ENCODE assay signal across 12 cellular contexts in the genomic region with DNA sequence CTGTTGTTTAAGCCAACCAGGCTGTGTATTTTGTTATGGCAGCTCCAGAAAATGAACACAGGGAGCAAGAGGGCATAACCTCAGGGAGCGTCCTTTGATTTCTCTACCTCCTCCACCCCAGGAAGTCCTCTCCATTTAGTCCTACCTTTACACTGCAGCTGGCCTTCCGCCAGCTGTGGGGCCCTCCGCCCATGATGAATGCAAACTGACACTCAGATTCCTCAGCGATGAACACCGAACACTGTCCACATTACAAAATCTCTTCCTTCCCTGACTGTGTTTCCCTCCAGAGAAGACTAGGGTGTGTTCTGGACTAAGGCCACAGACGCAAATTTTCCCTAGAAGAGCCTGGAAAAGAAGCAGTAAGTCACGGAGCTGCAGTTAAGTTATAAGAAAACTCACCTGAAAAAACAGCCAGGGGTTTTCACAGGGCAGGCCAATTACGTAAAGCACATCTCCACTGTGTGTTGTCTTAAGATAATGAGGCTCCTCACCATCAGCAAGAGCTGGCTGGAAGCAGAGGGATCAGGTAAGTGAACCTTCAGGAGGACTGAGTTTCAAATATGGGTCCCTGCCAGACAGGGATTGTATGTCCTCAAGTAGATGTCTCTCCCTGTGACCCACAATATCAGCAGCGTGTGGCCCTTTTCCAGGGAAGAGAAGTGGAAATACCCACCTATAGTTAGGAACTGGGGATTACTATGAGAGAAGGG. TPM values are rescaled to one million over a fixed set of nuclear protein-coding genes. Genes with fewer than 3 reads are reported as not detected.
DNase-seq lines count a peak whose midpoint lies in the region; TF ChIP-seq lines count a peak whose summit lies in the region.
"Had no signal": no experiment of that assay in that cellular context is flagged by ENCODE, and none has a peak within 500 bp of the region (broad histone marks: within the 10 kb centered on the region; RNA-seq: fewer than 3 reads in every experiment).

No MANE protein-coding gene starts in this region.

- H3K79me1 ChIP-seq in mesenchymal stem cell (replicated peaks; ENCODE audit: low read length, poor library complexity, severe bottlenecking): no peaks in the 10 kb centered on the region

- no peaks in the 10 kb centered on the region for H3K36me3 Mint-ChIP-seq in endodermal cell (ENCODE audit: low read depth)
- H3K36me3 Mint-ChIP-seq: stimulated activated effector memory CD8-positive, alpha-beta T cell treated with anti-CD3 and anti-CD28 coated beads, Interleukin-12 subunit alpha, Interleukin-12 subunit beta, amount 100 ng/mL, for 72 hours had no signal

- no peaks in the 10 kb centered on the region for H3K79me2 ChIP-seq in ACC112 (ENCODE audit: control insufficient read depth, insufficient read depth, low read length, unreplicated experiment)
- H3K79me2 ChIP-seq in OCI-LY7 (ENCODE audit: insufficient read depth, low read depth, low read length): no peaks in the 10 kb centered on the region

- no peaks in the 10 kb centered on the region for H3K27me3 ChIP-seq in ACC112 (ENCODE audit: insufficient read depth, low read length)
- no peaks in the 10 kb centered on the region for H3K27me3 ChIP-seq in endodermal cell (ENCODE audit: control insufficient read depth, insufficient read depth, low read length, poor library complexity, severe bottlenecking)
- H3K27me3 ChIP-seq in mesenchymal stem cell (ENCODE audit: control insufficient read depth in 1 of 2, insufficient read depth in 1 of 2, low read length in 2 of 2): no peaks in the 10 kb centered on the region
- H3K27me3 ChIP-seq in prostate gland (replicated peaks; ENCODE audit: insufficient read depth): no peaks in the 10 kb centered on the region

- H3K27me3 Mint-ChIP-seq in endodermal cell (ENCODE audit: insufficient read depth): no peaks in the 10 kb centered on the region

- H3K9me2 ChIP-seq in OCI-LY7 (ENCODE audit: insufficient read depth, low read length): no peaks in the 10 kb centered on the region

- H3K27ac ChIP-seq in ACC112 (ENCODE audit: low read depth, low read length) (no peak overlapping the region), endodermal cell (ENCODE audit: low read depth, low read length) (no peak overlapping the region), mesenchymal stem cell (ENCODE audit: low read length, poor library complexity, severe bottlenecking) (no peak overlapping the region), prostate gland (no peak overlapping the region), OCI-LY7 (ENCODE audit: low read depth, low read length, poor library complexity, severe bottlenecking) (no peak overlapping the region)

- CTCF ChIA-PET in OCI-LY7 (lab: Charles Lee; ENCODE audit: unreplicated experiment): interaction anchor here (0.6 kb wide), 1 partner anchor 360 kb away, joined by 3 read pairs; no protein-coding TSS in a partner anchor

- no peak for TF ChIP-seq POLR2A in prostate gland (IDR thresholded peaks at IDR 0.05)

- POLR2A ChIA-PET in OCI-LY7 (lab: Charles Lee): interaction anchor here (0.5 to 1.1 kb wide), 2 partner anchors 15 to 33 kb away, joined by 3 read pairs; no protein-coding TSS in a partner anchor

- TF ChIP-seq CTCF in endodermal cell (conservative IDR thresholded peaks at IDR 0.05): no peak
- TF ChIP-seq CTCF in prostate gland (IDR thresholded peaks at IDR 0.05): no peak
- TF ChIP-seq CTCF in OCI-LY7 (conservative IDR thresholded peaks at IDR 0.05; ENCODE audit: low read length): no peak

- H3K4me3 ChIP-seq in ACC112 (ENCODE audit: low read depth, low read length) (no peak overlapping the region), endodermal cell (ENCODE audit: low read length) (no peak overlapping the region), mesenchymal stem cell (ENCODE audit: insufficient read depth in 1 of 2, low read depth in 1 of 2, low read length in 2 of 2) (no peak overlapping the region), prostate gland (no peak overlapping the region), OCI-LY7 (ENCODE audit: low read depth, low read length, poor library complexity, severe bottlenecking) (no peak overlapping the region)

- H2AK5ac ChIP-seq in mesenchymal stem cell (ENCODE audit: low read length, severe bottlenecking): no peak overlapping the region

- no peak overlapping the region for H3K4me3 Mint-ChIP-seq in endodermal cell
- H3K4me3 Mint-ChIP-seq: neural crest cell; stimulated activated effector memory CD8-positive, alpha-beta T cell treated with anti-CD3 and anti-CD28 coated beads, Interleukin-12 subunit alpha, Interleukin-12 subunit beta, amount 100 ng/mL, for 72 hours had no signal

- H2AFZ ChIP-seq in ACC112 (ENCODE audit: low read length, unreplicated experiment) (peak overlapping the region; percentile 24), mesenchymal stem cell (ENCODE audit: low read depth, low read length) (no peak overlapping the region), OCI-LY7 (ENCODE audit: low read length) (no peak overlapping the region)

- H3K14ac ChIP-seq in mesenchymal stem cell (ENCODE audit: low read length in 2 of 2): peak overlapping the region in 1 of 2 experiments; percentile 56

- H3K4me1 Mint-ChIP-seq in endodermal cell: peaks cover 10% of the 10 kb centered on the region
- H3K4me1 Mint-ChIP-seq: neural crest cell; stimulated activated effector memory CD8-positive, alpha-beta T cell treated with anti-CD3 and anti-CD28 coated beads, Interleukin-12 subunit alpha, Interleukin-12 subunit beta, amount 100 ng/mL, for 72 hours had no signal

- H3K4me1 ChIP-seq in ACC112 (ENCODE audit: control insufficient read depth, insufficient read depth, low read length, unreplicated experiment): peaks cover 8% of the 10 kb centered on the region
- H3K4me1 ChIP-seq in endodermal cell (ENCODE audit: control insufficient read depth, insufficient read depth, low read length): no peaks in the 10 kb centered on the region
- H3K4me1 ChIP-seq in mesenchymal stem cell (ENCODE audit: control insufficient read depth, insufficient read depth, low read depth, low read length): peaks cover 2% of the 10 kb centered on the region
- no peaks in the 10 kb centered on the region for H3K4me1 ChIP-seq in prostate gland (replicated peaks)
- H3K4me1 ChIP-seq in OCI-LY7 (ENCODE audit: insufficient read depth, low read length, poor library complexity, severe bottlenecking): no peaks in the 10 kb centered on the region

- no peak overlapping the region for H4K91ac ChIP-seq in mesenchymal stem cell (ENCODE audit: low read length)

- H3K4me2 ChIP-seq in mesenchymal stem cell (ENCODE audit: low read length, poor library complexity, severe bottlenecking) (no peak overlapping the region), OCI-LY7 (ENCODE audit: low read length) (no peak overlapping the region)

- BruUV-seq in OCI-LY7 (replicated peaks; lab: Mats Ljungman, UMichigan): no TSS peak

- peak overlapping the region; percentile 32 for H3K27ac Mint-ChIP-seq in endodermal cell
- H3K27ac Mint-ChIP-seq: stimulated activated effector memory CD8-positive, alpha-beta T cell treated with anti-CD3 and anti-CD28 coated beads, Interleukin-12 subunit alpha, Interleukin-12 subunit beta, amount 100 ng/mL, for 72 hours had no signal

- H3K23ac ChIP-seq in mesenchymal stem cell (ENCODE audit: low read length in 2 of 2): peak overlapping the region in 1 of 2 experiments; percentile 78

- peaks cover 7% of the 10 kb centered on the region for H3K9me3 Mint-ChIP-seq in endodermal cell

- intact Hi-C loops in prostate gland (cut with DNase I): no loop called here
- intact Hi-C loops in OCI-LY7 (cut with micrococcal nuclease; ENCODE audit: unreplicated experiment): no loop called here

- peak overlapping the region; percentile 2 to 45 for H3K4ac ChIP-seq in mesenchymal stem cell (ENCODE audit: low read depth in 1 of 2, low read length in 2 of 2)

- H3K9me3 ChIP-seq in endodermal cell (ENCODE audit: control insufficient read depth, low read length) (peaks cover 15% of the 10 kb centered on the region), mesenchymal stem cell (ENCODE audit: control insufficient read depth, low read length) (peaks cover 13% of the 10 kb centered on the region), prostate gland (no peaks in the 10 kb centered on the region), OCI-LY7 (ENCODE audit: low read length) (no peaks in the 10 kb centered on the region)

- 92 to 95% methylated on average over 2 to 9 of the region's 9 CpGs for WGBS in endodermal cell (ENCODE audit: insufficient coverage in 1 of 2, insufficient read length in 1 of 2), 2 experiments
- WGBS in mesenchymal stem cell: 79% methylated on average over 9 of the region's 9 CpGs
- WGBS in prostate gland: 70% methylated on average over 9 of the region's 9 CpGs

- H2BK12ac ChIP-seq in mesenchymal stem cell (ENCODE audit: low read length in 2 of 2): peak overlapping the region; percentile 15 to 81

- H2BK120ac ChIP-seq in mesenchymal stem cell (ENCODE audit: low read depth, low read length): no peak overlapping the region

- H3K36me3 ChIP-seq in ACC112 (ENCODE audit: insufficient read depth, low read length) (no peaks in the 10 kb centered on the region), endodermal cell (ENCODE audit: control insufficient read depth, insufficient read depth, low read length) (no peaks in the 10 kb centered on the region), mesenchymal stem cell (ENCODE audit: control insufficient read depth in 1 of 2, insufficient read depth in 2 of 2, low read depth in 1 of 2, low read length in 2 of 2) (no peaks in the 10 kb centered on the region), prostate gland (no peaks in the 10 kb centered on the region), OCI-LY7 (ENCODE audit: insufficient read depth, low read length) (no peaks in the 10 kb centered on the region)

- no peak overlapping the region for H2BK5ac ChIP-seq in mesenchymal stem cell (ENCODE audit: low read depth, low read length, poor library complexity, severe bottlenecking)

- H3K9ac ChIP-seq in endodermal cell (ENCODE audit: extremely low read depth, low read length, poor library complexity, severe bottlenecking): no peak overlapping the region
- H3K9ac ChIP-seq in mesenchymal stem cell (ENCODE audit: low read length): no peak overlapping the region

- no peak overlapping the region for H2BK15ac ChIP-seq in mesenchymal stem cell (ENCODE audit: low read depth, poor library complexity, severe bottlenecking)

- no peaks in the 10 kb centered on the region for H4K20me1 ChIP-seq in OCI-LY7 (ENCODE audit: insufficient read depth, low read length)

- DNase-seq in NCI-H460 (ENCODE audit: extremely low read depth, low read depth) (peak; percentile 13), endodermal cell (no peak), mesenchymal stem cell (peak; percentile 31), putamen (ENCODE audit: low spot score) (no peak), prostate gland (ENCODE audit: low spot score) (no peak), OCI-LY7 (ENCODE audit: low spot score) (no peak), germinal center (ENCODE audit: low spot score) (no peak)
- DNase-seq: activated CD8-positive, alpha-beta memory T cell treated with anti-CD3 and anti-CD28 coated beads, Interleukin-2, amount 50 U/mL, for 48 hours; NCI-H1436 had no signal

- H4K8ac ChIP-seq in mesenchymal stem cell (ENCODE audit: low read length): peak overlapping the region; percentile 66

- H3K18ac ChIP-seq in mesenchymal stem cell (ENCODE audit: low read depth in 1 of 2, low read length in 2 of 2): peak overlapping the region in 1 of 2 experiments; percentile 79

RNA-seq across cellular contexts. Expression of a gene that starts 46.3 kb away (rescaled TPM):
- 84.8 and 91.9 TPM in 2 replicates for total RNA-seq in NCI-H460 (2014; rRNA removed; shearing (Covaris generic))
- polyA plus RNA-seq in NCI-H460 (2014; cell fraction: nucleus; rRNA removed): 47.5 and 65.4 TPM in 2 replicates
- total RNA-seq in endodermal cell (10 to 100 TPM; 49.9 to 56.3 TPM), prostate gland (100 to 1,000 TPM in 1 of 2 donors, 10 to 100 TPM in 1; 59.4 to 139 TPM), OCI-LY7 (2022) (21.5 and 22.5 TPM in 2 replicates)
- polyA plus RNA-seq in endodermal cell (2013, experiment 1 of 2): 68.1 TPM
- polyA plus RNA-seq in endodermal cell (2013, experiment 2 of 2): 67.6 TPM
- polyA plus RNA-seq in mesenchymal stem cell (2013, experiment 1 of 2): 59.9 TPM
- 62.4 TPM for polyA plus RNA-seq in mesenchymal stem cell (2013, experiment 2 of 2)
- 14.5 and 17.5 TPM in 2 replicates for total RNA-seq in OCI-LY7 (2014; rRNA removed; shearing (Covaris generic))

Comparison
In these comparisons a context has a peak if more than half of its experiments do, and no peak if none do; other contexts are left out.
1. DNase-seq: peak in NCI-H460 (single experiment) and mesenchymal stem cell (single experiment); none in endodermal cell (single experiment), putamen (single experiment), prostate gland (single experiment), OCI-LY7 (single experiment) and germinal center (single experiment).